In the genomic region with DNA sequence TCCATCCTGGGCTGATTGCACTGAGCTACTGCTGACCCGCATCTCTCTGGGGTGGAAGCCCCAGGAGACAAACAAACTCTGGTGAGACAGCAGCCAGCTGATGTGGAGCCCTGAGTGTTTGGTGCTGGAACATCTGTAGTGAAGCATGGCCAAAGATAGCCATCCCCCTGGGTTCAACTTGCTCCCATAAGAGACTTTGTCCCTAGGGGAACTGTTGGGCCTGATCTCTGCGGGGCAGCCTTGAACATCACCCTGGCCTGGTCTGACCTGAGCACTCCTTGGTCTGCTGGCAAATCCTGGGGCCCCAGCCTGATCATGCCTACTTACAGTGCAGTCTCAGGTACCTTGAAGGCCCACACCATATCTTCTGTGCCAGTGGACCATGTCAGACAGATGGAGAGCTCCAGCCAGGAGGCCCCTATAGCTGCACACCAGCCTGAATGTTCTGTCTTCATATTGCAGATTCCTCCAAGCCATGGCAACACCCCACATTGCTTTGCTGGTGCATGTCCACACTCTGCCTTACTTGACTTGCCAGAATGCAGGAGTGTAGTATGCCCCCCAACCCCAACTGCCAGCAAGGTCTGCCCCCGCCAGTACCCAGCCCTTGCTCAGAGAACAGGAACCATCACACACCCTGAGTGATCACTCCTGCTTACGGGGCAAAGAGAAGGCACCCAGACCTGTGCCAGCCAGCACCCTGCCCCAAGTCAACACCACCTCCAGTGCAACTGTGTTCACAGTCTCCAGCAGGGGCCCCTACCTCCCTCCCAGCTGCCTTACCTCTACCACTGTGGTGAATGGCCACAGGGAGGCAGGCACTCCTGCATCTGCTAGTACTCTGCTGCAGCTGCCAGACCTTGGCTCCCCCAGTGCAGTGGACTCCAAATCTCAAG, we compare ENCODE assay signal across 24 cellular contexts.
A peak's percentile ranks its signal among the peaks of the same experiment; 100 is the strongest.
DNase-seq lines count a peak whose midpoint lies in the region; ATAC-seq, FAIRE-seq and TF ChIP-seq lines count a peak whose summit lies in the region.
"Had no signal": no experiment of that assay in that cellular context is flagged by ENCODE, and none has a peak within 500 bp of the region (broad histone marks: within the 10 kb centered on the region; RNA-seq: fewer than 3 reads in every experiment).

No MANE protein-coding gene starts in this region.

- H3K9me3 ChIP-seq in Loucy (ENCODE audit: insufficient read depth, low read depth, low read length) (no peaks in the 10 kb centered on the region), H1 (ENCODE audit: insufficient read depth in 2 of 2, low read depth in 1 of 2, low read length in 1 of 2) (no peaks in the 10 kb centered on the region)
- H3K9me3 ChIP-seq: uterus had no signal

- peak; percentile 6 for DNase-seq in activated CD4-positive, alpha-beta T cell treated with anti-CD3 and anti-CD28 coated beads for 48 hours
- no peak for DNase-seq in activated CD4-positive, alpha-beta T cell treated with anti-CD3 and anti-CD28 coated beads, Interleukin-2, amount 50 U/mL, for 48 hours
- DNase-seq in H1 (ENCODE audit: low read depth in 1 of 2, low spot score in 2 of 2) (peak; percentile 13 to 46), H54 (ENCODE audit: insufficient read length, low spot score) (no peak)
- DNase-seq: activated naive CD8-positive, alpha-beta T cell treated with anti-CD3 and anti-CD28 coated beads, Interleukin-2, amount 10 ng/mL, durations not matched to agents 7 days and 5 days; brain microvascular endothelial cell; cortex of kidney; GF-D8; mammary epithelial cell; NCI-H1436 treated with DMSO at 0.1 percent for 48 hours; NCI-H2171; stimulated activated CD4-positive, alpha-beta T cell treated with anti-CD3 and anti-CD28 coated beads, Interleukin-2, amount 100 ng/mL, for 48 hours; T-helper 2 cell; uterus had no signal

- FAIRE-seq in H1 (lab: Jason Lieb, UNC) (no peak), H54 (lab: Jason Lieb, UNC) (no peak)
- FAIRE-seq: A204.1, keratinocyte, RCC 7860 had no signal

- TF ChIP-seq POLR2A in H1 (IDR thresholded peaks at IDR 0.05; ENCODE audit: control extremely low read depth in 1 of 2, low read depth in 2 of 2, low read length in 2 of 2) (no peak), H54 (IDR thresholded peaks at IDR 0.05; ENCODE audit: low read depth, low read length) (no peak)

- no peak overlapping the region for H3K9ac ChIP-seq in Loucy (ENCODE audit: low read depth, low read length, poor library complexity, severe bottlenecking)
- no peak overlapping the region for H3K9ac ChIP-seq in H1 (replicated peaks in 1 of 4; ENCODE audit: extremely low read depth in 1 of 4, low read depth in 3 of 4, low read length in 3 of 4)

- H3K18ac ChIP-seq in H1 (ENCODE audit: extremely low read depth, low read length) = no peak overlapping the region

- H3K27me3 ChIP-seq in Loucy (ENCODE audit: insufficient read depth, low read length, poor library complexity, severe bottlenecking) (no peaks in the 10 kb centered on the region), H1 (replicated peaks in 1 of 4; ENCODE audit: control insufficient read depth in 3 of 4, extremely low read depth in 1 of 4, insufficient read depth in 3 of 4, low read length in 3 of 4) (no peaks in the 10 kb centered on the region)
- H3K27me3 ChIP-seq: brain microvascular endothelial cell, uterus had no signal

- H3K36me3 ChIP-seq in Loucy (ENCODE audit: insufficient read depth, low read length) = no peaks in the 10 kb centered on the region
- no peaks in the 10 kb centered on the region for H3K36me3 ChIP-seq in H1 (ENCODE audit: control insufficient read depth in 2 of 4, insufficient read depth in 4 of 4, low read length in 3 of 4)
- H3K36me3 ChIP-seq: brain microvascular endothelial cell, uterus had no signal

- CTCF ChIA-PET in H1 (lab: Charles Lee; ENCODE audit: partially characterized antibody) = interaction anchor here (0.6 to 3.0 kb wide), 9 partner anchors 12 to 441 kb away, joined by 3 to 30 read pairs (median 3); no protein-coding TSS in a partner anchor

- no peak overlapping the region for H2BK120ac ChIP-seq in H1 (replicated peaks; ENCODE audit: low read depth, low read length)

- H3K4me3 Mint-ChIP-seq in stimulated activated memory B cell treated with anti-CD40 and anti-IgM and Interleukin-4, amounts not matched to agents 10 μg/mL and 1 μg/mL and 100 μg/mL, for 72 hours = no peak overlapping the region
- H3K4me3 Mint-ChIP-seq: activated naive CD8-positive, alpha-beta T cell treated with anti-CD3 and anti-CD28 coated beads, Interleukin-2, amount 10 ng/mL, durations not matched to agents 7 days and 5 days; activated T-helper 1 cell treated with anti-CD3 and anti-CD28 coated beads, Interleukin-12 subunit alpha, Interleukin-12 subunit beta, Interleukin-2, Interleukin-4 antibody, amounts not matched to agents 30 ng/mL and 10 ng/mL and 1 ng/mL, durations not matched to agents 14 hours and 24 hours and 36 hours; nephron had no signal

- peak; percentile 53 to 66 for TF ChIP-seq RAD21 in H1 (IDR thresholded peaks at IDR 0.05 in 1 of 2, conservative IDR thresholded peaks at IDR 0.05 in 1 of 2; ENCODE audit: low read depth in 2 of 2, low read length in 2 of 2)

- H4K91ac ChIP-seq in H1 (replicated peaks; ENCODE audit: insufficient read length, low read length) = no peak overlapping the region

- H2BK12ac ChIP-seq in H1 (ENCODE audit: low read depth, low read length) = no peak overlapping the region

- H3K56ac ChIP-seq in H1 (replicated peaks; ENCODE audit: insufficient read length, low read depth, low read length) = no peak overlapping the region

- H3K23ac ChIP-seq in H1 (ENCODE audit: insufficient read length) = no peak overlapping the region

- H3K4me1 Mint-ChIP-seq in stimulated activated memory B cell treated with anti-CD40 and anti-IgM and Interleukin-4, amounts not matched to agents 10 μg/mL and 1 μg/mL and 100 μg/mL, for 72 hours = no peaks in the 10 kb centered on the region
- H3K4me1 Mint-ChIP-seq: activated naive CD8-positive, alpha-beta T cell treated with anti-CD3 and anti-CD28 coated beads, Interleukin-2, amount 10 ng/mL, durations not matched to agents 7 days and 5 days; nephron had no signal

- no peaks in the 10 kb centered on the region for H3K9me2 ChIP-seq in Loucy (replicated peaks; ENCODE audit: low read depth, low read length)

- H2AFZ ChIP-seq in Loucy (ENCODE audit: low read length) (no peak overlapping the region), H1 (ENCODE audit: low read length) (no peak overlapping the region)

- H3K14ac ChIP-seq in H1 (ENCODE audit: insufficient read length) = no peak overlapping the region

- H3K27ac Mint-ChIP-seq in stimulated activated memory B cell treated with anti-CD40 and anti-IgM and Interleukin-4, amounts not matched to agents 10 μg/mL and 1 μg/mL and 100 μg/mL, for 72 hours = no peak overlapping the region
- H3K27ac Mint-ChIP-seq: activated naive CD8-positive, alpha-beta T cell treated with anti-CD3 and anti-CD28 coated beads, Interleukin-2, amount 10 ng/mL, durations not matched to agents 7 days and 5 days; activated T-helper 1 cell treated with anti-CD3 and anti-CD28 coated beads, Interleukin-12 subunit alpha, Interleukin-12 subunit beta, Interleukin-2, Interleukin-4 antibody, amounts not matched to agents 30 ng/mL and 10 ng/mL and 1 ng/mL, durations not matched to agents 14 hours and 24 hours and 36 hours; nephron; progenitor cell of endocrine pancreas had no signal

- no peaks in the 10 kb centered on the region for H4K20me1 ChIP-seq in Loucy (ENCODE audit: insufficient read depth, low read length, poor library complexity, severe bottlenecking)
- H4K20me1 ChIP-seq in H1 (replicated peaks in 1 of 2; ENCODE audit: control insufficient read depth in 1 of 2, insufficient read depth in 2 of 2, low read length in 2 of 2) = no peaks in the 10 kb centered on the region

- H3K27ac ChIP-seq in H1 (ENCODE audit: low read depth, low read length) = no peak overlapping the region
- H3K27ac ChIP-seq: brain microvascular endothelial cell, uterus had no signal

- H2BK15ac ChIP-seq in H1 (ENCODE audit: low read length) = no peak overlapping the region

- TF ChIP-seq EP300 in H1 (IDR thresholded peaks at IDR 0.05; ENCODE audit: borderline replicate concordance in 1 of 2, low read depth in 2 of 2, low read length in 2 of 2) = no peak

- H3F3A ChIP-seq in Loucy (ENCODE audit: low read depth) = no peaks in the 10 kb centered on the region

- no peak overlapping the region for H2BK20ac ChIP-seq in H1 (ENCODE audit: low read length)

- peak; percentile 51 for ATAC-seq in stimulated activated memory B cell treated with anti-CD40 and anti-IgM and Interleukin-4, amounts not matched to agents 10 μg/mL and 1 μg/mL and 100 μg/mL, for 72 hours
- no peak for ATAC-seq in HG02571 (IDR thresholded peaks at IDR 0.05; ENCODE audit: unreplicated experiment)
- ATAC-seq in HG03039 (IDR thresholded peaks at IDR 0.05; ENCODE audit: unreplicated experiment) = no peak

- no peak overlapping the region for H2AK5ac ChIP-seq in H1 (ENCODE audit: low read depth, low read length)

- H3K79me2 ChIP-seq in Loucy (ENCODE audit: insufficient read depth, low read length) (no peaks in the 10 kb centered on the region), H1 (ENCODE audit: control insufficient read depth in 1 of 2, insufficient read depth in 2 of 2, low read length in 2 of 2) (no peaks in the 10 kb centered on the region)

- H3K4me1 ChIP-seq in Loucy (ENCODE audit: insufficient read depth, low read length, poor library complexity, severe bottlenecking) = no peaks in the 10 kb centered on the region
- no peaks in the 10 kb centered on the region for H3K4me1 ChIP-seq in H1 (replicated peaks in 1 of 4; ENCODE audit: control insufficient read depth in 3 of 4, insufficient read depth in 4 of 4, low read length in 3 of 4)
- H3K4me1 ChIP-seq: uterus had no signal

- H3K4me3 ChIP-seq in Loucy (ENCODE audit: low read length, poor library complexity, severe bottlenecking) = no peak overlapping the region
- no peak overlapping the region for H3K4me3 ChIP-seq in H1 (ENCODE audit: extremely low read depth in 1 of 4, insufficient read depth in 2 of 4, low read depth in 3 of 4, low read length in 4 of 4)
- H3K4me3 ChIP-seq: uterus had no signal

- 99% methylated on average over 4 of the region's 4 CpGs; no CpG with 5 or more reads in 1 of the 2 experiments for WGBS in H1 (ENCODE audit: extremely low coverage in 1 of 2, insufficient coverage in 1 of 2, insufficient read length in 1 of 2, insufficient replicate concordance in 2 of 2, low coverage in 1 of 2, low lambda C conversion rate in 2 of 2, missing lambda C conversion rate in 1 of 2), 2 experiments

- no peaks in the 10 kb centered on the region for H3K23me2 ChIP-seq in H1 (ENCODE audit: low read depth, low read length)

- no peaks in the 10 kb centered on the region for H3K79me1 ChIP-seq in H1 (ENCODE audit: low read depth, low read length)

- no peak overlapping the region for H4K5ac ChIP-seq in H1 (ENCODE audit: insufficient read length, low read depth, low read length)

- H3K9me3 Mint-ChIP-seq in stimulated activated memory B cell treated with anti-CD40 and anti-IgM and Interleukin-4, amounts not matched to agents 10 μg/mL and 1 μg/mL and 100 μg/mL, for 72 hours = no peaks in the 10 kb centered on the region
- H3K9me3 Mint-ChIP-seq: activated naive CD8-positive, alpha-beta T cell treated with anti-CD3 and anti-CD28 coated beads, Interleukin-2, amount 10 ng/mL, durations not matched to agents 7 days and 5 days; activated T-helper 1 cell treated with anti-CD3 and anti-CD28 coated beads, Interleukin-12 subunit alpha, Interleukin-12 subunit beta, Interleukin-2, Interleukin-4 antibody, amounts not matched to agents 30 ng/mL and 10 ng/mL and 1 ng/mL, durations not matched to agents 14 hours and 24 hours and 36 hours; nephron had no signal

- H2BK5ac ChIP-seq in H1 (ENCODE audit: low read depth, low read length) = no peak overlapping the region

- TF ChIP-seq CTCF in Loucy (conservative IDR thresholded peaks at IDR 0.05; ENCODE audit: low read length) (peak; percentile 54), H1 (IDR thresholded peaks at IDR 0.05; ENCODE audit: control extremely low read depth in 1 of 3, insufficient read depth in 1 of 3, low read depth in 1 of 3, low read length in 3 of 3) (peak; percentile 58 to 96 (median 65))

- no peak overlapping the region for H3K4ac ChIP-seq in H1 (replicated peaks; ENCODE audit: insufficient read length, low read depth, low read length)

- peaks cover 13% of the 10 kb centered on the region for H3K27me3 Mint-ChIP-seq in stimulated activated memory B cell treated with anti-CD40 and anti-IgM and Interleukin-4, amounts not matched to agents 10 μg/mL and 1 μg/mL and 100 μg/mL, for 72 hours
- H3K27me3 Mint-ChIP-seq: progenitor cell of endocrine pancreas had no signal

- POLR2A ChIA-PET in H1 (lab: Charles Lee; ENCODE audit: partially characterized antibody) = no interaction called here

- no peak overlapping the region for H4K8ac ChIP-seq in H1 (ENCODE audit: extremely low read depth, insufficient read depth, low read length)

- no peaks in the 10 kb centered on the region for H3K36me3 Mint-ChIP-seq in stimulated activated memory B cell treated with anti-CD40 and anti-IgM and Interleukin-4, amounts not matched to agents 10 μg/mL and 1 μg/mL and 100 μg/mL, for 72 hours
- H3K36me3 Mint-ChIP-seq: activated naive CD8-positive, alpha-beta T cell treated with anti-CD3 and anti-CD28 coated beads, Interleukin-2, amount 10 ng/mL, durations not matched to agents 7 days and 5 days had no signal

- H3K4me2 ChIP-seq in Loucy (ENCODE audit: low read depth, low read length, poor library complexity, severe bottlenecking) (no peak overlapping the region), H1 (ENCODE audit: insufficient read depth in 1 of 2, low read depth in 2 of 2, low read length in 2 of 2) (no peak overlapping the region)

Comparison
In these comparisons a context has a peak if more than half of its experiments do, and no peak if none do; other contexts are left out.
1. DNase-seq: peak in activated CD4-positive, alpha-beta T cell treated with anti-CD3 and anti-CD28 coated beads for 48 hours (single experiment) and H1 (2 of 2); none in activated CD4-positive, alpha-beta T cell treated with anti-CD3 and anti-CD28 coated beads, Interleukin-2, amount 50 U/mL, for 48 hours (0 of 2) and H54 (single experiment).